ENCODE assay signal across 1 cellular context in the genomic region with DNA sequence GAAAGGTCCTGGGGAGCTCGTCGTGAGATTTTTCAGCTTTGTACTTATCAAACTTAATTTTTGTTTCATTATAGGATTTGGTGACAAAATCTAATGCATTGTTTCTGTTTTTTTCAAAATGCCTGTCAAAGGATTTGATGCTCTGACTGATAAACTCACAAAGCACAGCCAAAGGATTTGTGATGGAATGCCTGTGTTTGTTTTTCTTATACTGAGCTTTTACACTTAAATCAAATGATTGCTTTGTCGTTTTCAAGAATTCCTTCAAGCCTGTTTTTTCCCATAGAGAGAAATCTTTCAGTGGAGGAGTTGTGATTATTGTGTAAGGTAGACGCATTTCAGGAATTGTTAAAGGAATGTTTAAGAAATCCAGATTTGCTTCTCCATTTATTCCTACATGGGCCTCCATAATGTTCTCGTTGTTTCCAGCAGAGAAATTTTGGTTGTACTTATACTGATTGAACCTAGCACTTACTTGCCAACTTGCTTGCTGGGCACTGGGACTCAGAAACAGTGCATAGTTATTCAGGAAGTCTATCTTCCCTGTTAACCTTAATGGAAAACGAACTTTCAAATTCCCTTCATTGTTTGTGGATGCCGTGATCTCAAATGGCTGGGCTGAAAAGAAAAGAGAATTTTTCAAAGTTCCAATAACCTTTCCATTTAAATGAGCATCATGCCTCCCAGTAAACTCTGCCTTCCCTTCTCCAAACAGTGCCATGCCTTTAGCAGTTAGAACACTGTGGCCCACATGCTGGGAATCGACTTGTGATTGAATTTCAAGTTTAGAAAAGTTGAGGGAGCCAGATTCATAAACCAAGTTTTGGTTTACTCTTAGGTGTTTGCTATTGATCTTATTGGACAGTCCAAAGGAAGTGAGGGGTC.
TF ChIP-seq lines count a peak whose summit lies in the region.

No MANE protein-coding gene starts in this region.

TF ChIP-seq in HepG2, 621 proteins besides CTCF, POLR2A, EP300 and RAD21 (continued from another document and continues in another):
- TF ChIP-seq ZNF318 (CRISPR knock-in tag; IDR thresholded peaks at IDR 0.05) (peak; percentile 23; the same call in 1 of the 2 replicates), ZNF670 (CRISPR knock-in tag; IDR thresholded peaks at IDR 0.05; ENCODE audit: borderline replicate concordance) (peak; percentile 57; the same call in 1 of the 2 replicates), ZSCAN25 (CRISPR knock-in tag; IDR thresholded peaks at IDR 0.05) (0 out of 2 replicates have a peak, but pooled peaks have one; percentile 1), ZC3H4 (CRISPR knock-in tag; IDR thresholded peaks at IDR 0.05; ENCODE audit: borderline replicate concordance) (peak; percentile 50; the same call in 1 of the 2 replicates), NPAS2 (CRISPR knock-in tag; IDR thresholded peaks at IDR 0.05; ENCODE audit: borderline replicate concordance) (0 out of 2 replicates have a peak, but pooled peaks have one; percentile 20), THRA (CRISPR knock-in tag; IDR thresholded peaks at IDR 0.05; ENCODE audit: borderline replicate concordance) (peak; percentile 32; the same call in 1 of the 2 replicates), ISL2 (CRISPR knock-in tag; IDR thresholded peaks at IDR 0.05) (peak; percentile 8; the same call in 1 of the 2 replicates), MTF2 (CRISPR knock-in tag; IDR thresholded peaks at IDR 0.05; ENCODE audit: borderline replicate concordance) (peak; percentile 80; the same call in 1 of the 2 replicates), CREB1 (IDR thresholded peaks at IDR 0.05) (no peak), CREB1 (CRISPR knock-in tag; IDR thresholded peaks at IDR 0.05) (peak; percentile 29; the same call in 1 of the 2 replicates), NFKBIZ (CRISPR knock-in tag; IDR thresholded peaks at IDR 0.05) (0 out of 2 replicates have a peak, but pooled peaks have one; percentile 68), HNF1A (IDR thresholded peaks at IDR 0.05; ENCODE audit: low read depth) (no peak), HNF1A (CRISPR knock-in tag; IDR thresholded peaks at IDR 0.05; ENCODE audit: borderline replicate concordance) (no peak), ZMYM2 (CRISPR knock-in tag; IDR thresholded peaks at IDR 0.05) (no peak), DDIT3 (CRISPR knock-in tag; IDR thresholded peaks at IDR 0.05) (0 out of 2 replicates have a peak, but pooled peaks have one; percentile 21), KAT8 (CRISPR knock-in tag; IDR thresholded peaks at IDR 0.05) (no peak), ZNF562 (CRISPR knock-in tag; IDR thresholded peaks at IDR 0.05; ENCODE audit: borderline replicate concordance) (no peak), JUNB (CRISPR knock-in tag; IDR thresholded peaks at IDR 0.05; ENCODE audit: borderline replicate concordance) (no peak), SYNCRIP (IDR thresholded peaks at IDR 0.05; ENCODE audit: insufficient read depth, low read depth, low read length) (no peak), NCOR1 (IDR thresholded peaks at IDR 0.05; ENCODE audit: borderline replicate concordance, low read length) (0 out of 2 replicates have a peak, but pooled peaks have one; percentile 34), TEAD3 (CRISPR knock-in tag; optimal IDR thresholded peaks at IDR 0.05; ENCODE audit: borderline replicate concordance) (peak; percentile 39), ZNF367 (CRISPR knock-in tag; IDR thresholded peaks at IDR 0.05; ENCODE audit: borderline replicate concordance) (0 out of 2 replicates have a peak, but pooled peaks have one; percentile 14), ZNF619 (CRISPR knock-in tag; IDR thresholded peaks at IDR 0.05) (no peak), ARID2 (CRISPR knock-in tag; IDR thresholded peaks at IDR 0.05; ENCODE audit: borderline replicate concordance) (0 out of 2 replicates have a peak, but pooled peaks have one; percentile 0), ZNF790 (CRISPR knock-in tag; IDR thresholded peaks at IDR 0.05; ENCODE audit: borderline replicate concordance) (peak; percentile 55)
- TF ChIP-seq, protein P1, sequence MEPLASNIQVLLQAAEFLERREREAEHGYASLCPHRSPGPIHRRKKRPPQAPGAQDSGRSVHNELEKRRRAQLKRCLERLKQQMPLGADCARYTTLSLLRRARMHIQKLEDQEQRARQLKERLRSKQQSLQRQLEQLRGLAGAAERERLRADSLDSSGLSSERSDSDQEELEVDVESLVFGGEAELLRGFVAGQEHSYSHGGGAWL (CRISPR knock-in tag; IDR thresholded peaks at IDR 0.05): no peak
- TF ChIP-seq, protein P2, sequence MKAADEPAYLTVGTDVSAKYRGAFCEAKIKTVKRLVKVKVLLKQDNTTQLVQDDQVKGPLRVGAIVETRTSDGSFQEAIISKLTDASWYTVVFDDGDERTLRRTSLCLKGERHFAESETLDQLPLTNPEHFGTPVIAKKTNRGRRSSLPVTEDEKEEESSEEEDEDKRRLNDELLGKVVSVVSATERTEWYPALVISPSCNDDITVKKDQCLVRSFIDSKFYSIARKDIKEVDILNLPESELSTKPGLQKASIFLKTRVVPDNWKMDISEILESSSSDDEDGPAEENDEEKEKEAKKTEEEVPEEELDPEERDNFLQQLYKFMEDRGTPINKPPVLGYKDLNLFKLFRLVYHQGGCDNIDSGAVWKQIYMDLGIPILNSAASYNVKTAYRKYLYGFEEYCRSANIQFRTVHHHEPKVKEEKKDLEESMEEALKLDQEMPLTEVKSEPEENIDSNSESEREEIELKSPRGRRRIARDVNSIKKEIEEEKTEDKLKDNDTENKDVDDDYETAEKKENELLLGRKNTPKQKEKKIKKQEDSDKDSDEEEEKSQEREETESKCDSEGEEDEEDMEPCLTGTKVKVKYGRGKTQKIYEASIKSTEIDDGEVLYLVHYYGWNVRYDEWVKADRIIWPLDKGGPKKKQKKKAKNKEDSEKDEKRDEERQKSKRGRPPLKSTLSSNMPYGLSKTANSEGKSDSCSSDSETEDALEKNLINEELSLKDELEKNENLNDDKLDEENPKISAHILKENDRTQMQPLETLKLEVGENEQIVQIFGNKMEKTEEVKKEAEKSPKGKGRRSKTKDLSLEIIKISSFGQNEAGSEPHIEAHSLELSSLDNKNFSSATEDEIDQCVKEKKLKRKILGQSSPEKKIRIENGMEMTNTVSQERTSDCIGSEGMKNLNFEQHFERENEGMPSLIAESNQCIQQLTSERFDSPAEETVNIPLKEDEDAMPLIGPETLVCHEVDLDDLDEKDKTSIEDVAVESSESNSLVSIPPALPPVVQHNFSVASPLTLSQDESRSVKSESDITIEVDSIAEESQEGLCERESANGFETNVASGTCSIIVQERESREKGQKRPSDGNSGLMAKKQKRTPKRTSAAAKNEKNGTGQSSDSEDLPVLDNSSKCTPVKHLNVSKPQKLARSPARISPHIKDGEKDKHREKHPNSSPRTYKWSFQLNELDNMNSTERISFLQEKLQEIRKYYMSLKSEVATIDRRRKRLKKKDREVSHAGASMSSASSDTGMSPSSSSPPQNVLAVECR (CRISPR knock-in tag; IDR thresholded peaks at IDR 0.05; ENCODE audit: borderline replicate concordance): 0 out of 2 replicates have a peak, but pooled peaks have one; percentile 31
- TF ChIP-seq, protein P3, sequence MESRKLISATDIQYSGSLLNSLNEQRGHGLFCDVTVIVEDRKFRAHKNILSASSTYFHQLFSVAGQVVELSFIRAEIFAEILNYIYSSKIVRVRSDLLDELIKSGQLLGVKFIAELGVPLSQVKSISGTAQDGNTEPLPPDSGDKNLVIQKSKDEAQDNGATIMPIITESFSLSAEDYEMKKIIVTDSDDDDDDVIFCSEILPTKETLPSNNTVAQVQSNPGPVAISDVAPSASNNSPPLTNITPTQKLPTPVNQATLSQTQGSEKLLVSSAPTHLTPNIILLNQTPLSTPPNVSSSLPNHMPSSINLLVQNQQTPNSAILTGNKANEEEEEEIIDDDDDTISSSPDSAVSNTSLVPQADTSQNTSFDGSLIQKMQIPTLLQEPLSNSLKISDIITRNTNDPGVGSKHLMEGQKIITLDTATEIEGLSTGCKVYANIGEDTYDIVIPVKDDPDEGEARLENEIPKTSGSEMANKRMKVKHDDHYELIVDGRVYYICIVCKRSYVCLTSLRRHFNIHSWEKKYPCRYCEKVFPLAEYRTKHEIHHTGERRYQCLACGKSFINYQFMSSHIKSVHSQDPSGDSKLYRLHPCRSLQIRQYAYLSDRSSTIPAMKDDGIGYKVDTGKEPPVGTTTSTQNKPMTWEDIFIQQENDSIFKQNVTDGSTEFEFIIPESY (CRISPR knock-in tag; IDR thresholded peaks at IDR 0.05): no peak
